Comparison of ENCODE assay signal across 23 cellular contexts in genomic region chr6:160996316-160996715, GRCh38. TPM values are rescaled to one million over a fixed set of nuclear protein-coding genes. Genes with fewer than 3 reads are reported as not detected.
DNase-seq lines count a peak whose midpoint lies in the region; ATAC-seq, FAIRE-seq and TF ChIP-seq lines count a peak whose summit lies in the region.
"Had no signal": no experiment of that assay in that cellular context is flagged by ENCODE, and none has a peak within 500 bp of the region (broad histone marks: within the 10 kb centered on the region; RNA-seq: fewer than 3 reads in every experiment).

No MANE protein-coding gene starts in this region.

- POLR2A ChIA-PET in GM12878 (lab: Charles Lee) = no interaction called here

- no peaks in the 10 kb centered on the region for H3K27me3 Mint-ChIP-seq in activated naive CD8-positive, alpha-beta T cell treated with anti-CD3 and anti-CD28 coated beads for 36 hours
- H3K27me3 Mint-ChIP-seq: activated CD4-positive, alpha-beta memory T cell treated with anti-CD3 and anti-CD28 coated beads for 36 hours; activated naive CD8-positive, alpha-beta T cell treated with anti-CD3 and anti-CD28 coated beads, Interleukin-2, amount 10 ng/mL, durations not matched to agents 7 days and 5 days had no signal

- H3K4me3 ChIP-seq in ACC112 (ENCODE audit: low read depth, low read length) (peak overlapping the region; percentile 42; the same call in 1 of the 2 replicates), GM12878 (no peak overlapping the region), fibroblast of pulmonary artery (replicated peaks; ENCODE audit: low read depth, low read length) (no peak overlapping the region)
- H3K4me3 ChIP-seq: BLaER1 treated with 17β-estradiol and CSF1 and Interleukin-3, amounts not matched to agents 10 nM and 100 nM; dorsolateral prefrontal cortex; heart right ventricle; thoracic aorta had no signal

- TF ChIP-seq CTCF in GM12878 (IDR thresholded peaks at IDR 0.05 in 2 of 3, conservative IDR thresholded peaks at IDR 0.05 in 1 of 3; ENCODE audit: control insufficient read depth in 2 of 3, extremely low read depth in 1 of 3, insufficient read depth in 1 of 3, low read depth in 3 of 3, low read length in 3 of 3) (no peak), fibroblast of pulmonary artery (IDR thresholded peaks at IDR 0.05; ENCODE audit: low read length, missing control alignments) (no peak)

- H2AFZ ChIP-seq in ACC112 (ENCODE audit: low read length, unreplicated experiment) (no peak overlapping the region), GM12878 (ENCODE audit: control insufficient read depth, low read depth, low read length) (no peak overlapping the region)

- DNase-seq in HCEC 1CT (peak; percentile 49), GM12878 (ENCODE audit: low read depth, low spot score) (no peak), fibroblast of pulmonary artery (ENCODE audit: low read depth) (peak; percentile 49), erythroblast (lab: John Stamatoyannopoulos, UW) (no peak), T-helper 2 cell (no peak)
- DNase-seq in activated naive CD8-positive, alpha-beta T cell treated with anti-CD3 and anti-CD28 coated beads for 36 hours = no peak
- DNase-seq: activated CD4-positive, alpha-beta memory T cell treated with anti-CD3 and anti-CD28 coated beads for 36 hours; activated naive CD8-positive, alpha-beta T cell treated with anti-CD3 and anti-CD28 coated beads, Interleukin-2, amount 10 ng/mL, durations not matched to agents 7 days and 5 days; activated T-cell treated with anti-CD3 and anti-CD28 coated beads, Interleukin-2, amount 50 U/mL, for 48 hours; DMS53; dorsolateral prefrontal cortex; heart right ventricle; NCI-H2029 treated with DMSO at 0.1 percent for 48 hours; NCI-H510A treated with DMSO at 0.1 percent for 48 hours; Right ventricle myocardium superior had no signal

- no peak overlapping the region for H3K27ac Mint-ChIP-seq in activated naive CD8-positive, alpha-beta T cell treated with anti-CD3 and anti-CD28 coated beads for 36 hours
- H3K27ac Mint-ChIP-seq: activated CD4-positive, alpha-beta memory T cell treated with anti-CD3 and anti-CD28 coated beads for 36 hours; activated naive CD8-positive, alpha-beta T cell treated with anti-CD3 and anti-CD28 coated beads, Interleukin-2, amount 10 ng/mL, durations not matched to agents 7 days and 5 days; nephron had no signal

- TF ChIP-seq EP300 in GM12878 (IDR thresholded peaks at IDR 0.05; ENCODE audit: borderline replicate concordance in 1 of 2, control insufficient read depth in 1 of 2, low read depth in 2 of 2, low read length in 2 of 2) = no peak

- intact Hi-C loops in GM12878 (cut with micrococcal nuclease; ENCODE audit: unreplicated experiment) = no loop called here

- H3K36me3 ChIP-seq in ACC112 (ENCODE audit: insufficient read depth, low read length) (0 out of 2 replicates have a peak, but pooled peaks cover 3% of the 10 kb centered on the region), GM12878 (ENCODE audit: control insufficient read depth in 2 of 2, insufficient read depth in 2 of 2, low read length in 1 of 2) (no peaks in the 10 kb centered on the region; a peak in 1 of 4 replicates)
- H3K36me3 ChIP-seq: heart right ventricle, thoracic aorta had no signal

- H3K79me2 ChIP-seq in ACC112 (ENCODE audit: control insufficient read depth, insufficient read depth, low read length, unreplicated experiment) (peaks cover 69% of the 10 kb centered on the region), GM12878 (ENCODE audit: control insufficient read depth, insufficient read depth, low read length) (peaks cover 84% of the 10 kb centered on the region)

- no peak for FAIRE-seq in GM12878 (lab: Jason Lieb, UNC)
- FAIRE-seq: A204.1 had no signal

- CTCF ChIA-PET in GM12878 (lab: Yijun Ruan, JAX) = interaction anchor here (1.7 kb wide), 1 partner anchor 21 kb away, joined by 3 read pairs; no protein-coding TSS in a partner anchor

- H3K4me1 ChIP-seq in ACC112 (ENCODE audit: control insufficient read depth, insufficient read depth, low read length, unreplicated experiment) = peaks cover 16% of the 10 kb centered on the region
- no peaks in the 10 kb centered on the region; the same call in 1 of the 2 replicates for H3K4me1 ChIP-seq in GM12878 (ENCODE audit: control insufficient read depth, insufficient read depth, low read length)

- H3K9ac ChIP-seq in GM12878 (ENCODE audit: control insufficient read depth, insufficient read depth, low read length) = no peak overlapping the region
- H3K9ac ChIP-seq: BLaER1 treated with 17β-estradiol and CSF1 and Interleukin-3, amounts not matched to agents 10 nM and 100 nM had no signal

- BruUV-seq in GM12878 (replicated peaks; lab: Mats Ljungman, UMichigan) = no TSS peak

- SMC1A ChIA-PET in GM12878 (lab: Charles Lee; ENCODE audit: uncharacterized antibody, unreplicated experiment) = interaction anchor here (1.2 to 1.3 kb wide), 2 partner anchors 33 to 375 kb away, joined by 3 to 4 read pairs; no protein-coding TSS in a partner anchor

- ATAC-seq in GM12878 (no peak), GM21576 (IDR thresholded peaks at IDR 0.05; ENCODE audit: unreplicated experiment) (no peak)
- ATAC-seq: heart right ventricle had no signal

- peak overlapping the region; percentile 44 for H3K27ac ChIP-seq in ACC112 (ENCODE audit: low read depth, low read length)
- H3K27ac ChIP-seq in GM12878 (ENCODE audit: control insufficient read depth, insufficient read depth) = no peak overlapping the region
- H3K27ac ChIP-seq: BLaER1 treated with 17β-estradiol and CSF1 and Interleukin-3, amounts not matched to agents 10 nM and 100 nM; dorsolateral prefrontal cortex; thoracic aorta; VCaP had no signal

- H3K27me3 ChIP-seq in ACC112 (ENCODE audit: insufficient read depth, low read length) (no peaks in the 10 kb centered on the region), GM12878 (replicated peaks in 1 of 2; ENCODE audit: control insufficient read depth in 2 of 2, insufficient read depth in 2 of 2, low read length in 1 of 2) (no peaks in the 10 kb centered on the region)
- H3K27me3 ChIP-seq: BLaER1 treated with 17β-estradiol and CSF1 and Interleukin-3, amounts not matched to agents 10 nM and 100 nM; dorsolateral prefrontal cortex; heart right ventricle had no signal

- H3K9me3 Mint-ChIP-seq in activated naive CD8-positive, alpha-beta T cell treated with anti-CD3 and anti-CD28 coated beads for 36 hours = peaks cover 3% of the 10 kb centered on the region
- H3K9me3 Mint-ChIP-seq: activated CD4-positive, alpha-beta memory T cell treated with anti-CD3 and anti-CD28 coated beads for 36 hours; activated naive CD8-positive, alpha-beta T cell treated with anti-CD3 and anti-CD28 coated beads, Interleukin-2, amount 10 ng/mL, durations not matched to agents 7 days and 5 days; brain; nephron had no signal

- H3K9me3 ChIP-seq in GM12878 (replicated peaks; ENCODE audit: control insufficient read depth, insufficient read depth, low read length) = peaks cover 2% of the 10 kb centered on the region; the same call in 1 of the 3 replicates
- H3K9me3 ChIP-seq: BLaER1 treated with 17β-estradiol and CSF1 and Interleukin-3, amounts not matched to agents 10 nM and 100 nM; heart right ventricle; thoracic aorta had no signal

- no peak for TF ChIP-seq POLR2A in GM12878 (IDR thresholded peaks at IDR 0.05; ENCODE audit: low read depth, low read length)
- TF ChIP-seq POLR2A in erythroblast (IDR thresholded peaks at IDR 0.05; ENCODE audit: low read length) = no peak

- in situ Hi-C loops in GM12878 (cut with MboI) = no loop called here

- no peak overlapping the region for H3K4me3 Mint-ChIP-seq in activated naive CD8-positive, alpha-beta T cell treated with anti-CD3 and anti-CD28 coated beads for 36 hours
- H3K4me3 Mint-ChIP-seq: activated CD4-positive, alpha-beta memory T cell treated with anti-CD3 and anti-CD28 coated beads for 36 hours; activated naive CD8-positive, alpha-beta T cell treated with anti-CD3 and anti-CD28 coated beads, Interleukin-2, amount 10 ng/mL, durations not matched to agents 7 days and 5 days had no signal

- H3K4me1 Mint-ChIP-seq in activated naive CD8-positive, alpha-beta T cell treated with anti-CD3 and anti-CD28 coated beads for 36 hours = peaks cover 50% of the 10 kb centered on the region

- RAD21 ChIA-PET in GM12878 (lab: Charles Lee; ENCODE audit: unreplicated experiment) = no interaction called here

- TF ChIP-seq RAD21 in GM12878 (IDR thresholded peaks at IDR 0.05; ENCODE audit: insufficient read depth, low read depth, low read length) = no peak

- H3K4me2 ChIP-seq in GM12878 (ENCODE audit: control insufficient read depth, insufficient read depth) = 0 out of 2 replicates have a peak overlapping the region, but pooled peaks have one; percentile 2

- H3K36me3 Mint-ChIP-seq in activated naive CD8-positive, alpha-beta T cell treated with anti-CD3 and anti-CD28 coated beads for 36 hours = peaks cover 11% of the 10 kb centered on the region

- whole genome bisulfite sequencing in GM12878 (ENCODE audit: insufficient coverage, insufficient replicate concordance, low lambda C conversion rate, missing lambda C conversion rate) = 90% methylated on average over 5 of the region's 5 CpGs

- H4K20me1 ChIP-seq in GM12878 (ENCODE audit: control insufficient read depth, insufficient read depth) = no peaks in the 10 kb centered on the region

RNA-seq across cellular contexts. Expression of gene MAP3K4, which starts 4.7 kb away (rescaled TPM):
- 154 and 168 TPM in 2 replicates for total RNA-seq in GM12878 (2013; cell fraction: nucleolus; rRNA removed)
- total RNA-seq in GM12878 (2014; rRNA removed) = 28.0 and 35.7 TPM in 2 replicates
- 30.9 and 33.4 TPM in 2 replicates for total RNA-seq in GM12878 (2014; rRNA removed; fragmentation: Illumina TruSeq; extraction: Trizol)
- 42.8 and 44.5 TPM in 2 replicates for total RNA-seq in GM12878 (2021)
- 21.1 TPM for polyA plus RNA-seq in GM12878 (2011; ENCODE audit: low read depth)
- polyA plus RNA-seq in GM12878 (2011; rRNA removed) = 28.3 and 30.3 TPM in 2 replicates
- polyA plus RNA-seq in GM12878 (2011; cell fraction: cytosol; rRNA removed) = 17.1 and 18.2 TPM in 2 replicates
- 70.7 and 74.8 TPM in 2 replicates for polyA plus RNA-seq in GM12878 (2011; cell fraction: nucleus; rRNA removed)
- polyA plus RNA-seq in GM12878 (2012) = 22.7 and 25.9 TPM in 2 replicates
- polyA plus RNA-seq in GM12878 (2014; fragmentation: Illumina TruSeq; extraction: Trizol) = 26.2 and 31.9 TPM in 2 replicates
- polyA plus RNA-seq in GM12878 (2014; fragmentation: Nextera tagmentation; extraction: Ambion mirVana) = 10 to 100 TPM; 14.0 to 15.8 TPM
- 20.0 and 24.4 TPM in 2 replicates for polyA plus RNA-seq in GM12878 (2014; rRNA removed)
- polyA plus RNA-seq in GM12878 (2016; fragmentation: Nextera tagmentation; extraction: Ambion mirVana) = 10 to 100 TPM; 19.7 to 19.8 TPM
- polyA minus RNA-seq in GM12878 (2011; rRNA and poly(A)+ RNA removed) = 35.0 and 44.7 TPM in 2 replicates
- polyA minus RNA-seq in GM12878 (2011; cell fraction: cytosol; rRNA and poly(A)+ RNA removed) = 9.2 and 17.6 TPM in 2 replicates
- 53.7 and 88.4 TPM in 2 replicates for polyA minus RNA-seq in GM12878 (2011; cell fraction: nucleus; rRNA and poly(A)+ RNA removed)
- total RNA-seq in activated naive CD8-positive, alpha-beta T cell treated with anti-CD3 and anti-CD28 coated beads for 36 hours = 10 to 100 TPM; 32.8 to 38.1 TPM

Comparison
In these comparisons a context has a peak if more than half of its experiments do, and no peak if none do; other contexts are left out.
1. DNase-seq: peak in HCEC 1CT (single experiment) and fibroblast of pulmonary artery (single experiment); none in GM12878 (single experiment), erythroblast (0 of 2), activated naive CD8-positive, alpha-beta T cell treated with anti-CD3 and anti-CD28 coated beads for 36 hours (single experiment) and T-helper 2 cell (0 of 5).